ENCODE assay signal across 30 cellular contexts in the genomic region with DNA sequence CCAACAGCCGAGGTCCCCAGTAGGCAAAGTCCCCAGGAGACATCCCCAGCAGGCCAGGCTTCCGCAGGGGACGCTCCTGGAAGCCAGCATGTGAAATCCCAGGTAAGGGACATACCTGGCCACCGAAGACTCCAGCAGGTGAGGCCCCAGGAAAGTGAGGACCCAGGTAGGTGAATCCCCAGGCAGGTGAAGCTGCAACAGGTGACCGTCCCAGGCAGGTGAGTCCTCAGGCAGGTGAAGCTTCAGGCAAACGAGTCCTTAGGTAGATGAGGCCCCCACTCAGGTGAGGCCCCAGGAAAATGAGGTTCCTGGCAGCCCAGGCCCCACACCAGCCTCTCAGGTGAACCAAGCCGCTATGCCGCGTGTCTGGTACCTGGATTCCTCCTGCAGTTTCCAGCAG. TPM values are rescaled to one million over a fixed set of nuclear protein-coding genes. Genes with fewer than 3 reads are reported as not detected.
DNase-seq lines count a peak whose midpoint lies in the region; ATAC-seq and TF ChIP-seq lines count a peak whose summit lies in the region.
"Had no signal": no experiment of that assay in that cellular context is flagged by ENCODE, and none has a peak within 500 bp of the region (broad histone marks: within the 10 kb centered on the region; RNA-seq: fewer than 3 reads in every experiment).

No MANE protein-coding gene starts in this region.

- TF ChIP-seq CTCF in endodermal cell (conservative IDR thresholded peaks at IDR 0.05) (no peak), upper lobe of left lung (IDR thresholded peaks at IDR 0.05) (no peak)

- no peaks in the 10 kb centered on the region for H3K36me3 Mint-ChIP-seq in endodermal cell (ENCODE audit: low read depth)
- H3K36me3 Mint-ChIP-seq: CD14-positive monocyte; CD4-positive, CD25-positive, alpha-beta regulatory T cell had no signal

- 89 to 93% methylated on average over 5 to 9 of the region's 9 CpGs for WGBS in endodermal cell (ENCODE audit: insufficient coverage in 1 of 2, insufficient read length in 1 of 2), 2 experiments
- WGBS in esophagus, 2 donors = 82 to 84% methylated on average over 9 of the region's 9 CpGs
- WGBS in neuronal stem cell (ENCODE audit: extremely low coverage in 2 of 2, insufficient read length in 2 of 2, insufficient replicate concordance in 1 of 2), 2 donors = no CpG with 5 or more reads among the region's 9 CpGs
- WGBS in upper lobe of left lung, 2 donors = 84 to 86% methylated on average over 3 to 9 of the region's 9 CpGs

- H2AFZ ChIP-seq in neuronal stem cell (ENCODE audit: low read length) = no peak overlapping the region

- H3K36me3 ChIP-seq in endodermal cell (ENCODE audit: control insufficient read depth, insufficient read depth, low read length) (no peaks in the 10 kb centered on the region), esophagus (ENCODE audit: control insufficient read depth in 2 of 2, insufficient read depth in 2 of 2, low read length in 1 of 2) (peaks cover 0 to 11% of the 10 kb centered on the region in 2 donors), neuronal stem cell (replicated peaks in 1 of 2; ENCODE audit: control insufficient read depth in 2 of 2, insufficient read depth in 2 of 2, low read length in 2 of 2) (no peaks in the 10 kb centered on the region), upper lobe of left lung (no peaks in the 10 kb centered on the region)
- H3K36me3 ChIP-seq: BE2C, BLaER1 had no signal

- no peak overlapping the region for H2BK5ac ChIP-seq in neuronal stem cell (ENCODE audit: low read length)

- H3K4me3 ChIP-seq in endodermal cell (ENCODE audit: low read length) = no peak overlapping the region
- peak overlapping the region; percentile 30 to 31 for H3K4me3 ChIP-seq in esophagus (ENCODE audit: low read depth in 1 of 2, low read length in 2 of 2)
- no peak overlapping the region for H3K4me3 ChIP-seq in neuronal stem cell (ENCODE audit: low read length in 2 of 2)
- no peak overlapping the region for H3K4me3 ChIP-seq in upper lobe of left lung
- H3K4me3 ChIP-seq: BLaER1, GM12878 had no signal

- peak; percentile 2 for DNase-seq in 8988T
- peak; percentile 43 for DNase-seq in endodermal cell
- no peak for DNase-seq in neuronal stem cell (ENCODE audit: low spot score)
- no peak for DNase-seq in HK-2 (ENCODE audit: unreplicated experiment)
- DNase-seq in NCI-H69 (lab: John Stamatoyannopoulos, UW) = no peak
- no peak for DNase-seq in upper lobe of left lung
- DNase-seq: ACHN; BE2C; C1 segment of cervical spinal cord; CD4-positive, alpha-beta memory T cell; CD4-positive, CD25-positive, alpha-beta regulatory T cell; CD8-positive, alpha-beta memory T cell; COR-L47; DMS 273 treated with DMSO at 0.1 percent for 48 hours; DMS153; DMS53; DMS79; DND-41; EL; GDM1 had no signal

- no peak overlapping the region for H3K4me3 Mint-ChIP-seq in endodermal cell
- H3K4me3 Mint-ChIP-seq: CD14-positive monocyte; CD4-positive, CD25-positive, alpha-beta regulatory T cell; CD8-positive, alpha-beta memory T cell had no signal

- H4K91ac ChIP-seq in neuronal stem cell (ENCODE audit: low read depth, low read length, poor library complexity) = no peak overlapping the region

- H3K23ac ChIP-seq in neuronal stem cell (ENCODE audit: low read depth, low read length, poor library complexity) = no peak overlapping the region

- no peak overlapping the region for H3K4ac ChIP-seq in neuronal stem cell (ENCODE audit: low read length)

- H3K9me3 Mint-ChIP-seq in endodermal cell = no peaks in the 10 kb centered on the region

- no peak overlapping the region for H3K27ac Mint-ChIP-seq in endodermal cell
- H3K27ac Mint-ChIP-seq: CD4-positive, CD25-positive, alpha-beta regulatory T cell had no signal

- H2BK120ac ChIP-seq in neuronal stem cell (ENCODE audit: low read depth, low read length) = no peak overlapping the region

- H3K27me3 ChIP-seq in endodermal cell (ENCODE audit: control insufficient read depth, insufficient read depth, low read length, poor library complexity, severe bottlenecking) (no peaks in the 10 kb centered on the region), esophagus (ENCODE audit: control insufficient read depth in 1 of 2, insufficient read depth in 2 of 2, low read length in 2 of 2) (no peaks in the 10 kb centered on the region), neuronal stem cell (ENCODE audit: control insufficient read depth in 3 of 3, insufficient read depth in 3 of 3, low read depth in 1 of 3, low read length in 3 of 3) (peaks cover 0 to 5% (median 0%) of the 10 kb centered on the region in 3 experiments), upper lobe of left lung (peaks cover 0 to 7% (median 3%) of the 10 kb centered on the region in 4 donors)
- H3K27me3 ChIP-seq: BE2C, BLaER1 had no signal

- H3K9me3 ChIP-seq in endodermal cell (ENCODE audit: control insufficient read depth, low read length) = no peaks in the 10 kb centered on the region
- no peaks in the 10 kb centered on the region for H3K9me3 ChIP-seq in esophagus (ENCODE audit: control insufficient read depth in 2 of 2, insufficient read depth in 1 of 2, low read depth in 1 of 2, low read length in 1 of 2)
- peaks cover 0 to 3% of the 10 kb centered on the region in 2 donors for H3K9me3 ChIP-seq in neuronal stem cell (replicated peaks in 1 of 2; ENCODE audit: control insufficient read depth in 2 of 2, insufficient read depth in 1 of 2, low read depth in 1 of 2, low read length in 2 of 2)
- no peaks in the 10 kb centered on the region for H3K9me3 ChIP-seq in upper lobe of left lung
- H3K9me3 ChIP-seq: BE2C, BLaER1 had no signal

- no peak for TF ChIP-seq POLR2A in upper lobe of left lung (IDR thresholded peaks at IDR 0.05)

- peak overlapping the region; percentile 58 for H2BK12ac ChIP-seq in neuronal stem cell (ENCODE audit: low read length)

- no peak overlapping the region for H3K9ac ChIP-seq in endodermal cell (ENCODE audit: extremely low read depth, low read length, poor library complexity, severe bottlenecking)
- H3K9ac ChIP-seq in neuronal stem cell (ENCODE audit: low read depth, low read length, poor library complexity) = no peak overlapping the region
- H3K9ac ChIP-seq: BLaER1 had no signal

- no peak overlapping the region for H3K4me2 ChIP-seq in neuronal stem cell (ENCODE audit: insufficient read depth, low read length, poor library complexity, severe bottlenecking)

- peak overlapping the region; percentile 81 for H2BK15ac ChIP-seq in neuronal stem cell (ENCODE audit: low read length)

- H3K18ac ChIP-seq in neuronal stem cell (ENCODE audit: low read length) = no peak overlapping the region

- peaks cover 3% of the 10 kb centered on the region for H3K79me1 ChIP-seq in neuronal stem cell (ENCODE audit: low read depth, low read length)

- H3K27me3 Mint-ChIP-seq in endodermal cell (ENCODE audit: insufficient read depth) = peaks cover 20% of the 10 kb centered on the region

- peak overlapping the region; percentile 88 for H2AK5ac ChIP-seq in neuronal stem cell (ENCODE audit: low read depth, low read length)

- no peak for TF ChIP-seq EP300 in upper lobe of left lung (IDR thresholded peaks at IDR 0.05)

- H3K14ac ChIP-seq in neuronal stem cell (ENCODE audit: low read length) = peak overlapping the region; percentile 8

- H3K4me1 Mint-ChIP-seq in endodermal cell = no peaks in the 10 kb centered on the region

- H3K27ac ChIP-seq in endodermal cell (ENCODE audit: low read depth, low read length) (no peak overlapping the region), esophagus (ENCODE audit: low read depth in 2 of 2, low read length in 1 of 2) (no peak overlapping the region), neuronal stem cell (replicated peaks; ENCODE audit: low read length) (no peak overlapping the region), upper lobe of left lung (no peak overlapping the region)
- H3K27ac ChIP-seq: 22Rv1, BLaER1 had no signal

- H4K8ac ChIP-seq in neuronal stem cell (ENCODE audit: low read depth, low read length) = no peak overlapping the region

- ATAC-seq in GM19467 (IDR thresholded peaks at IDR 0.05; ENCODE audit: unreplicated experiment) (no peak), upper lobe of left lung (ENCODE audit: low FRiP score in 2 of 2) (no peak)
- ATAC-seq: GM12878 had no signal

- H3K4me1 ChIP-seq in endodermal cell (ENCODE audit: control insufficient read depth, insufficient read depth, low read length) (no peaks in the 10 kb centered on the region), esophagus (ENCODE audit: control insufficient read depth in 2 of 2, insufficient read depth in 2 of 2, low read length in 1 of 2) (peaks cover 4 to 8% of the 10 kb centered on the region in 2 donors), neuronal stem cell (ENCODE audit: control insufficient read depth in 2 of 2, insufficient read depth in 1 of 2, low read depth in 1 of 2, low read length in 2 of 2) (peaks cover 0 to 24% of the 10 kb centered on the region in 2 donors), upper lobe of left lung (peaks cover 7 to 31% (median 16%) of the 10 kb centered on the region in 4 donors)

RNA-seq across cellular contexts. Expression of gene FUT6, which starts 8.3 kb away (rescaled TPM):
- total RNA-seq in endodermal cell (not detected), upper lobe of left lung (1 to 10 TPM in 2 of 6 donors, under 1 TPM in 4; 0.30 to 3.6 (median 0.82) TPM)
- polyA plus RNA-seq in endodermal cell (2013, experiment 1 of 2) = not detected
- polyA plus RNA-seq in endodermal cell (2013, experiment 2 of 2) = not detected
- polyA plus RNA-seq in esophagus = 10 to 100 TPM; 77.6 to 96.5 TPM
- polyA plus RNA-seq in neuronal stem cell (2013, experiment 1 of 2) = 0.11 TPM
- polyA plus RNA-seq in neuronal stem cell (2013, experiment 2 of 2) = 0.06 TPM
- total RNA-seq: A673; CD4-positive, alpha-beta memory T cell; CD4-positive, CD25-positive, alpha-beta regulatory T cell; CD8-positive, alpha-beta memory T cell; Daoy; G401; GM12878 had no signal
- polyA plus RNA-seq: AG04450; CD14-positive monocyte; CD4-positive, alpha-beta memory T cell; CD4-positive, CD25-positive, alpha-beta regulatory T cell; CD8-positive, alpha-beta memory T cell; GM12878 had no signal

RNA-seq across cellular contexts. Expression of gene FUT3, which starts 20.1 kb away (rescaled TPM):
- total RNA-seq in endodermal cell (1 to 10 TPM in 1 of 2 donors, not detected in 1; 1.3 TPM), upper lobe of left lung (10 to 100 TPM in 4 of 6 donors, 1 to 10 TPM in 2; 4.2 to 19.5 (median 12.7) TPM)
- polyA plus RNA-seq in endodermal cell (2013, experiment 1 of 2) = 0.78 TPM
- 0.46 TPM for polyA plus RNA-seq in endodermal cell (2013, experiment 2 of 2)
- polyA plus RNA-seq in esophagus = 100 to 1,000 TPM; 121 to 183 TPM
- polyA plus RNA-seq in neuronal stem cell (2013, experiment 1 of 2) = 1.4 TPM
- 1.3 TPM for polyA plus RNA-seq in neuronal stem cell (2013, experiment 2 of 2)
- total RNA-seq: A673; CD4-positive, CD25-positive, alpha-beta regulatory T cell; CD8-positive, alpha-beta memory T cell; Daoy; G401 had no signal
- polyA plus RNA-seq: AG04450; CD14-positive monocyte; CD4-positive, alpha-beta memory T cell; CD4-positive, CD25-positive, alpha-beta regulatory T cell; CD8-positive, alpha-beta memory T cell had no signal

RNA-seq across cellular contexts. Expression of gene NRTN, which starts 26.3 kb away (rescaled TPM):
- 1 to 10 TPM; 5.8 to 6.4 TPM for total RNA-seq in endodermal cell
- 6.4 TPM for polyA plus RNA-seq in endodermal cell (2013, experiment 1 of 2)
- polyA plus RNA-seq in endodermal cell (2013, experiment 2 of 2) = 7.2 TPM
- 1 to 10 TPM; 2.2 to 2.8 TPM for polyA plus RNA-seq in esophagus
- 8.2 TPM for polyA plus RNA-seq in neuronal stem cell (2013, experiment 1 of 2)
- polyA plus RNA-seq in neuronal stem cell (2013, experiment 2 of 2) = 7.9 TPM
- 10 to 100 TPM in 1 of 6 donors, 1 to 10 TPM in 4, under 1 TPM in 1; 0.77 to 13.3 (median 4.5) TPM for total RNA-seq in upper lobe of left lung
- total RNA-seq: CD4-positive, CD25-positive, alpha-beta regulatory T cell; GM12878 had no signal
- polyA plus RNA-seq: CD14-positive monocyte, GM12878 had no signal

RNA-seq across cellular contexts. Expression of gene FUT5, which starts 39.2 kb away (rescaled TPM):
- total RNA-seq in endodermal cell (1 to 10 TPM in 1 of 2 donors, not detected in 1; 1.3 TPM), upper lobe of left lung (not detected)
- polyA plus RNA-seq in endodermal cell (2013, experiment 1 of 2) = not detected
- not detected for polyA plus RNA-seq in endodermal cell (2013, experiment 2 of 2)
- not detected for polyA plus RNA-seq in esophagus
- 0.38 TPM for polyA plus RNA-seq in neuronal stem cell (2013, experiment 1 of 2)
- 0.39 TPM for polyA plus RNA-seq in neuronal stem cell (2013, experiment 2 of 2)
- total RNA-seq: A673; CD8-positive, alpha-beta memory T cell; Daoy; G401; GM12878 had no signal
- polyA plus RNA-seq: AG04450; CD14-positive monocyte; CD4-positive, alpha-beta memory T cell; CD8-positive, alpha-beta memory T cell; GM12878 had no signal

RNA-seq across cellular contexts. Expression of gene DUS3L, which starts 40.2 kb away (rescaled TPM):
- total RNA-seq in endodermal cell (10 to 100 TPM; 19.6 to 36.8 TPM), upper lobe of left lung (10 to 100 TPM; 31.4 to 88.0 (median 43.1) TPM)
- polyA plus RNA-seq in endodermal cell (2013, experiment 1 of 2) = 25.8 TPM
- polyA plus RNA-seq in endodermal cell (2013, experiment 2 of 2) = 20.2 TPM
- 10 to 100 TPM; 32.3 to 53.9 TPM for polyA plus RNA-seq in esophagus
- 11.6 TPM for polyA plus RNA-seq in neuronal stem cell (2013, experiment 1 of 2)
- polyA plus RNA-seq in neuronal stem cell (2013, experiment 2 of 2) = 10.8 TPM

Comparison
In these comparisons a context has a peak if more than half of its experiments do, and no peak if none do; other contexts are left out.
1. DNase-seq: peak in 8988T (single experiment) and endodermal cell (single experiment); none in neuronal stem cell (single experiment), HK-2 (single experiment), NCI-H69 (single experiment) and upper lobe of left lung (0 of 2).
2. H3K4me3 ChIP-seq: peak in esophagus (2 of 2); none in endodermal cell (single experiment), neuronal stem cell (0 of 2) and upper lobe of left lung (0 of 4).